ENCODE assay signal across 30 cellular contexts in the genomic region with DNA sequence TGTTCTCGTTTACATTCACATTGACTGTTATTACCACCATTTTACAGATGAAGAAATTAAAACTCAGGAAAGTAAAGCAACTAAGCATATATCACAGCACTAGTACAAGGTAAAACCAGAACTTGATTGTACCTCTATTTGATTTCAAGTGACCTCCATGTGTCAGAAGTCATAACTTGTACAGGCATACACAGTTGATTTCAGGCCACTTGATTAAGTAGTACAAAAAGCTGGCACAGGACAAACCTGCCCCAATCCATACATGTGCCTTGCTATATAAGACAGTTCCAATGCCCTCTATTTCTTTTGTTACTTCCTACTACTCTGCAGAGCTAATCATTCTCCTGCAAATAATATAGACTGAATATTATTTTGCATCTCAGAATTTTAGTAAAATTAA. TPM values are rescaled to one million over a fixed set of nuclear protein-coding genes. Genes with fewer than 3 reads are reported as not detected.
A peak's percentile ranks its signal among the peaks of the same experiment; 100 is the strongest.
DNase-seq lines count a peak whose midpoint lies in the region; ATAC-seq, FAIRE-seq and TF ChIP-seq lines count a peak whose summit lies in the region.
"Had no signal": no experiment of that assay in that cellular context is flagged by ENCODE, and none has a peak within 500 bp of the region (broad histone marks: within the 10 kb centered on the region; RNA-seq: fewer than 3 reads in every experiment).

No MANE protein-coding gene starts in this region.

- H4K20me1 ChIP-seq in astrocyte (ENCODE audit: insufficient read depth, low read length), result no peaks in the 10 kb centered on the region
- H4K20me1 ChIP-seq: BLaER1 had no signal

- H3K4me1 ChIP-seq in right atrium auricular region, result no peaks in the 10 kb centered on the region
- H3K4me1 ChIP-seq in astrocyte (ENCODE audit: insufficient read depth, low read length), result no peaks in the 10 kb centered on the region
- H3K4me1 ChIP-seq: BE2C, BLaER1 had no signal

- no peaks in the 10 kb centered on the region for H3K27me3 ChIP-seq in right atrium auricular region
- H3K27me3 ChIP-seq in astrocyte (ENCODE audit: insufficient read depth, low read length), result no peaks in the 10 kb centered on the region
- H3K27me3 ChIP-seq: BE2C, BLaER1 had no signal

- H3K27me3 Mint-ChIP-seq in astrocyte (ENCODE audit: low read depth, unreplicated experiment), result peaks cover 3% of the 10 kb centered on the region
- H3K27me3 Mint-ChIP-seq: CD4-positive, CD25-positive, alpha-beta regulatory T cell; CD8-positive, alpha-beta memory T cell had no signal

- intact Hi-C loops in Right ventricle myocardium superior (cut with DNase I) (no loop called here), left ventricle myocardium superior (cut with micrococcal nuclease) (no loop called here), cardiac septum (cut with DNase I) (no loop called here)

- H3K9ac ChIP-seq in astrocyte (ENCODE audit: low read length), result no peak overlapping the region
- H3K9ac ChIP-seq: BLaER1 had no signal

- no peak overlapping the region for H2AFZ ChIP-seq in astrocyte (ENCODE audit: low read depth, low read length)

- H3K4me3 Mint-ChIP-seq in astrocyte (ENCODE audit: unreplicated experiment), result no peak overlapping the region
- H3K4me3 Mint-ChIP-seq: CD14-positive monocyte; CD4-positive, alpha-beta memory T cell; CD4-positive, CD25-positive, alpha-beta regulatory T cell; CD8-positive, alpha-beta memory T cell had no signal

- no peaks in the 10 kb centered on the region for H3K79me2 ChIP-seq in astrocyte (ENCODE audit: insufficient read depth, low read length)

- FAIRE-seq in astrocyte (lab: Jason Lieb, UNC), result no peak
- FAIRE-seq: A204.1, GM12878, GM12892, GM18507 had no signal

- peak overlapping the region; percentile 82 for H3K27ac Mint-ChIP-seq in astrocyte (ENCODE audit: unreplicated experiment)
- H3K27ac Mint-ChIP-seq: CD14-positive monocyte; CD4-positive, alpha-beta memory T cell; CD4-positive, CD25-positive, alpha-beta regulatory T cell; CD8-positive, alpha-beta memory T cell had no signal

- H3K4me2 ChIP-seq in astrocyte (ENCODE audit: low read length), result no peak overlapping the region
- H3K4me2 ChIP-seq: BLaER1 had no signal

- H3K9me3 ChIP-seq in right atrium auricular region, result no peaks in the 10 kb centered on the region
- no peaks in the 10 kb centered on the region for H3K9me3 ChIP-seq in astrocyte (ENCODE audit: insufficient read depth, low read depth, low read length)
- H3K9me3 ChIP-seq: BE2C, BLaER1 had no signal

- no peak for DNase-seq in Right ventricle myocardium superior
- no peak for DNase-seq in right atrium auricular region (ENCODE audit: low spot score)
- DNase-seq in left ventricle myocardium superior, result no peak
- DNase-seq in cardiac septum (ENCODE audit: low spot score), result no peak
- no peak for DNase-seq in astrocyte (ENCODE audit: low read depth)
- DNase-seq in GM19240 (ENCODE audit: insufficient read length, low spot score), result no peak
- no peak for DNase-seq in activated CD4-positive, alpha-beta T cell treated with anti-CD3 and anti-CD28 coated beads, Interleukin-2, amount 50 U/mL, for 48 hours
- DNase-seq: 8988T; ACHN; BE2C; C1 segment of cervical spinal cord; CD4-positive, alpha-beta memory T cell; CD4-positive, CD25-positive, alpha-beta regulatory T cell; CD8-positive, alpha-beta memory T cell; COR-L47; DMS 273 treated with DMSO at 0.1 percent for 48 hours; DMS153; DMS53; DMS79; DND-41; GDM1 had no signal

- H3K27ac ChIP-seq in right atrium auricular region (no peak overlapping the region), astrocyte (ENCODE audit: low read depth, low read length) (no peak overlapping the region)
- H3K27ac ChIP-seq: BLaER1 had no signal

- TF ChIP-seq CTCF in right atrium auricular region (IDR thresholded peaks at IDR 0.05) (no peak), astrocyte (IDR thresholded peaks at IDR 0.05; ENCODE audit: insufficient read depth, low read depth, low read length) (no peak)

- peaks cover 30% of the 10 kb centered on the region for H3K4me1 Mint-ChIP-seq in astrocyte (ENCODE audit: low read depth, unreplicated experiment)
- H3K4me1 Mint-ChIP-seq: CD14-positive monocyte; CD4-positive, alpha-beta memory T cell; CD4-positive, CD25-positive, alpha-beta regulatory T cell; CD8-positive, alpha-beta memory T cell had no signal

- ATAC-seq in Right ventricle myocardium superior (ENCODE audit: poor library complexity) (peak; percentile 78), left ventricle myocardium superior (peak; percentile 70)
- ATAC-seq: GM12878 had no signal

- no peaks in the 10 kb centered on the region for H3K36me3 ChIP-seq in right atrium auricular region
- H3K36me3 ChIP-seq in astrocyte (ENCODE audit: insufficient read depth, low read length), result no peaks in the 10 kb centered on the region
- H3K36me3 ChIP-seq: BE2C, BLaER1 had no signal

- no peak overlapping the region for H3K4me3 ChIP-seq in right atrium auricular region
- H3K4me3 ChIP-seq in astrocyte (ENCODE audit: insufficient read depth, low read depth, low read length), result no peak overlapping the region
- H3K4me3 ChIP-seq: BLaER1, GM12878 had no signal

- no peaks in the 10 kb centered on the region for H3K36me3 Mint-ChIP-seq in astrocyte (ENCODE audit: low read depth, unreplicated experiment)
- H3K36me3 Mint-ChIP-seq: CD14-positive monocyte; CD4-positive, alpha-beta memory T cell; CD4-positive, CD25-positive, alpha-beta regulatory T cell; CD8-positive, alpha-beta memory T cell had no signal

- peaks cover 2% of the 10 kb centered on the region for H3K9me3 Mint-ChIP-seq in astrocyte (ENCODE audit: unreplicated experiment)

RNA-seq across cellular contexts. Expression of a gene that starts 58.8 kb away (rescaled TPM):
- not detected for total RNA-seq in Right ventricle myocardium superior
- 1 to 10 TPM in 1 of 2 donors, not detected in 1; 4.2 TPM for total RNA-seq in right atrium auricular region
- not detected for total RNA-seq in left ventricle myocardium superior
- total RNA-seq in cardiac septum, result 38.1 TPM
- total RNA-seq in astrocyte, result 1.2 and 1.7 TPM in 2 replicates
- total RNA-seq: A673; CD4-positive, alpha-beta memory T cell; CD4-positive, CD25-positive, alpha-beta regulatory T cell; CD8-positive, alpha-beta memory T cell; Daoy; G401; GM12878 had no signal
